Comparison of ENCODE assay signal across 1 cellular context in genomic region chr14:54489731-54490447, GRCh38.
TF ChIP-seq lines count a peak whose summit lies in the region.

No MANE protein-coding gene starts in this region.

TF ChIP-seq in K562, 482 proteins besides CTCF, POLR2A, EP300 and RAD21:
- no peak for TF ChIP-seq SMARCE1 (IDR thresholded peaks at IDR 0.05)
- peak; percentile 73 for TF ChIP-seq C11orf30 (IDR thresholded peaks at IDR 0.05; ENCODE audit: low read depth)
- TF ChIP-seq ZNF316 (IDR thresholded peaks at IDR 0.05) = peak; percentile 85
- no peak for TF ChIP-seq MCM3 (IDR thresholded peaks at IDR 0.05)
- 0 out of 2 replicates have a peak, but pooled peaks have one; percentile 18 for TF ChIP-seq ARID1B (IDR thresholded peaks at IDR 0.05)
- TF ChIP-seq FOXA3 (CRISPR knock-in tag; conservative IDR thresholded peaks at IDR 0.05 in 1 of 2, IDR thresholded peaks at IDR 0.05 in 1 of 2) = 0 out of 4 replicates have a peak, but pooled peaks of 1 of the 2 experiments have one; percentile 18
- TF ChIP-seq KHSRP (IDR thresholded peaks at IDR 0.05) = no peak
- peak; percentile 47 for TF ChIP-seq TEAD4 (IDR thresholded peaks at IDR 0.05; ENCODE audit: low read length)
- no peak for TF ChIP-seq TEAD4 (CRISPR knock-in tag; IDR thresholded peaks at IDR 0.05; ENCODE audit: borderline replicate concordance)
